Comparison of ENCODE assay signal across 8 cellular contexts in genomic region chr17:42562845-42563509, GRCh38. TPM values are rescaled to one million over a fixed set of nuclear protein-coding genes. Genes with fewer than 3 reads are reported as not detected.
DNase-seq lines count a peak whose midpoint lies in the region; ATAC-seq and TF ChIP-seq lines count a peak whose summit lies in the region.

No MANE protein-coding gene starts in this region.

- TF ChIP-seq CTCF in right lobe of liver (IDR thresholded peaks at IDR 0.05) (no peak), upper lobe of right lung (IDR thresholded peaks at IDR 0.05) (no peak)

- peaks cover 42% of the 10 kb centered on the region for H3K4me1 Mint-ChIP-seq in activated naive CD4-positive, alpha-beta T cell treated with anti-CD3 and anti-CD28 coated beads for 36 hours (ENCODE audit: low read depth)

- DNase-seq in activated naive CD4-positive, alpha-beta T cell treated with anti-CD3 and anti-CD28 coated beads for 36 hours = no peak
- no peak for DNase-seq in activated naive CD4-positive, alpha-beta T cell (lab: John Stamatoyannopoulos, UW)
- DNase-seq in amniotic epithelial cell (ENCODE audit: low read depth) (peak; percentile 42), right lobe of liver (peak in 1 of 3 donors; percentile 64), upper lobe of right lung (peak; percentile 63)

- H3K4me3 ChIP-seq in right lobe of liver = peak overlapping the region; percentile 92 to 96 (median 94)
- H3K4me3 ChIP-seq in upper lobe of right lung = peak overlapping the region; percentile 98

- H3K36me3 ChIP-seq in right lobe of liver (peaks cover 0 to 11% (median 2%) of the 10 kb centered on the region in 4 donors), upper lobe of right lung (peaks cover 21% of the 10 kb centered on the region)

- peak overlapping the region; percentile 90 for H3K27ac Mint-ChIP-seq in activated naive CD4-positive, alpha-beta T cell treated with anti-CD3 and anti-CD28 coated beads for 36 hours

- 17% methylated on average over 9 of the region's 30 CpGs for WGBS in right lobe of liver (ENCODE audit: insufficient coverage, low coverage, low lambda C conversion rate, missing lambda C conversion rate)

- H3K9me3 Mint-ChIP-seq in activated naive CD4-positive, alpha-beta T cell treated with anti-CD3 and anti-CD28 coated beads for 36 hours = no peaks in the 10 kb centered on the region

- peaks cover 0 to 51% (median 25%) of the 10 kb centered on the region in 4 donors for H3K4me1 ChIP-seq in right lobe of liver
- peaks cover 41% of the 10 kb centered on the region for H3K4me1 ChIP-seq in upper lobe of right lung

- H3K27ac ChIP-seq in right lobe of liver (peak overlapping the region; percentile 70 to 85 (median 82)), upper lobe of right lung (peak overlapping the region; percentile 85)

- H3K27me3 ChIP-seq in right lobe of liver = no peaks in the 10 kb centered on the region
- no peaks in the 10 kb centered on the region for H3K27me3 ChIP-seq in upper lobe of right lung

- CTCF ChIA-PET in activated naive CD4-positive, alpha-beta T cell treated with anti-CD3 and anti-CD28 coated beads for 36 hours (lab: Charles Lee) = interaction anchor here (0.5 kb wide), 1 partner anchor 534 kb away, joined by 4 read pairs; no protein-coding TSS in a partner anchor

- intact Hi-C loops in activated naive CD4-positive, alpha-beta T cell treated with anti-CD3 and anti-CD28 coated beads for 36 hours (cut with micrococcal nuclease) = loop anchor here (2.0 kb wide), 1 partner anchor 14 kb away; the partner anchor contains the start of gene PSMC3IP
- intact Hi-C loops in right lobe of liver (cut with DNase I) = no loop called here
- intact Hi-C loops in upper lobe of right lung (cut with DNase I) = no loop called here

- ATAC-seq in right lobe of liver (peak in 2 of 4 donors; percentile 3 to 10), upper lobe of right lung (no peak), HG03175 (IDR thresholded peaks at IDR 0.05; ENCODE audit: unreplicated experiment) (no peak), HG03039 (IDR thresholded peaks at IDR 0.05; ENCODE audit: unreplicated experiment) (no peak), HG03439 (IDR thresholded peaks at IDR 0.05; ENCODE audit: unreplicated experiment) (no peak)

- peak overlapping the region; percentile 86 for H3K4me3 Mint-ChIP-seq in activated naive CD4-positive, alpha-beta T cell treated with anti-CD3 and anti-CD28 coated beads for 36 hours

- H3K9me3 ChIP-seq in right lobe of liver (no peaks in the 10 kb centered on the region), upper lobe of right lung (no peaks in the 10 kb centered on the region)

- no peaks in the 10 kb centered on the region for H3K27me3 Mint-ChIP-seq in activated naive CD4-positive, alpha-beta T cell treated with anti-CD3 and anti-CD28 coated beads for 36 hours (ENCODE audit: low read depth)

- no peak for TF ChIP-seq POLR2A in right lobe of liver (IDR thresholded peaks at IDR 0.05)

- peaks cover 9% of the 10 kb centered on the region for H3K36me3 Mint-ChIP-seq in activated naive CD4-positive, alpha-beta T cell treated with anti-CD3 and anti-CD28 coated beads for 36 hours (ENCODE audit: low read depth)

RNA-seq across cellular contexts. Expression of gene COASY, which starts 1.0 kb away (rescaled TPM):
- 10 to 100 TPM; 93.3 to 93.6 TPM for total RNA-seq in activated naive CD4-positive, alpha-beta T cell treated with anti-CD3 and anti-CD28 coated beads for 36 hours
- total RNA-seq in right lobe of liver (10 to 100 TPM; 48.1 to 70.5 (median 60.9) TPM), upper lobe of right lung (63.3 TPM)

RNA-seq across cellular contexts. Expression of gene MLX, which starts 3.9 kb away (rescaled TPM):
- total RNA-seq in activated naive CD4-positive, alpha-beta T cell treated with anti-CD3 and anti-CD28 coated beads for 36 hours = 10 to 100 TPM; 22.1 to 24.7 TPM
- total RNA-seq in right lobe of liver = 10 to 100 TPM; 34.5 to 46.2 (median 35.2) TPM
- 61.3 TPM for total RNA-seq in upper lobe of right lung

RNA-seq across cellular contexts. Expression of gene HSD17B1, which starts 10.3 kb away (rescaled TPM):
- total RNA-seq in activated naive CD4-positive, alpha-beta T cell treated with anti-CD3 and anti-CD28 coated beads for 36 hours = under 1 TPM; 0.26 to 0.67 TPM
- total RNA-seq in right lobe of liver (1 to 10 TPM in 1 of 6 experiments, under 1 TPM in 5; 0.31 to 1.1 (median 0.87) TPM), upper lobe of right lung (1.4 TPM)

RNA-seq across cellular contexts. Expression of gene PSMC3IP, which starts 14.6 kb away (rescaled TPM):
- 10 to 100 TPM; 38.6 to 42.2 TPM for total RNA-seq in activated naive CD4-positive, alpha-beta T cell treated with anti-CD3 and anti-CD28 coated beads for 36 hours
- total RNA-seq in right lobe of liver (1 to 10 TPM in 2 of 6 experiments, under 1 TPM in 4; 0.26 to 2.4 (median 0.76) TPM), upper lobe of right lung (4.2 TPM)

RNA-seq across cellular contexts. Expression of gene NAGLU, which starts 26.9 kb away (rescaled TPM):
- 10 to 100 TPM; 11.1 to 11.9 TPM for total RNA-seq in activated naive CD4-positive, alpha-beta T cell treated with anti-CD3 and anti-CD28 coated beads for 36 hours
- total RNA-seq in right lobe of liver = 10 to 100 TPM; 36.4 to 81.6 (median 43.7) TPM
- 46.9 TPM for total RNA-seq in upper lobe of right lung

Comparison
In these comparisons a context has a peak if more than half of its experiments do, and no peak if none do; other contexts are left out.
1. DNase-seq: peak in amniotic epithelial cell (single experiment) and upper lobe of right lung (single experiment); none in activated naive CD4-positive, alpha-beta T cell treated with anti-CD3 and anti-CD28 coated beads for 36 hours (single experiment) and activated naive CD4-positive, alpha-beta T cell (0 of 4).